29 cellular contexts compared by ENCODE assay signal in the genomic region with DNA sequence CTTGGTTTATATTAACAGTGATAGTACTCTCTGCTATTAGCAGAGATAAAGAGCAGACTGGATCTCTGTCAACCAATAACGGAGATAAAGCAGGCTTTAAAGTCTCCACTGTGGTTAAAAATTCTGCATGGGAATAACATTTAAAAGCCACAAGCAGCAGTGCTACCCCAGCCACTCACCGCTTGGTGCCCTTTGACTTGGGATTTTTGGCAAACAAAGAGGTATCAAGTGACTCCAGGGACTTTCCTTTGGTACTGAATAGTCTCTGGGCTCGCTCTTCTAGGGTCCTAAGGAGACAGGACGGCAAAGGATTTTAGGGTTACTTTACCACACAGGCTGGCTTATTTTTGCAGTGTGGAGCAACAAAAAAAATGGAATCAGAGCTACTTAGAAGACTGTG.
"Had no signal": no experiment of that assay in that cellular context is flagged by ENCODE, and none has a peak within 500 bp of the region (broad histone marks: within the 10 kb centered on the region; RNA-seq: fewer than 3 reads in every experiment).

No MANE protein-coding gene starts in this region.

- H3K27me3 Mint-ChIP-seq: naive thymus-derived CD4-positive, alpha-beta T cell had no signal

- H3K4me1 Mint-ChIP-seq: mesothelial cell of epicardium, nephron had no signal

- DNase-seq: dorsolateral prefrontal cortex; effector CD4-positive, alpha-beta T cell; foreskin fibroblast; heart left ventricle; kidney; left lung; mesenchymal stem cell; mucosa of descending colon; naive thymus-derived CD4-positive, alpha-beta T cell; nucleus accumbens; stimulated activated CD4-positive, alpha-beta T cell treated with anti-CD3 and anti-CD28 coated beads, Interleukin-12 subunit alpha, Interleukin-12 subunit beta, amount 100 ng/mL, for 4 hours; stimulated activated CD4-positive, alpha-beta T cell treated with anti-CD3 and anti-CD28 coated beads, Interleukin-1b, Interleukin-23, amount 100 ng/mL, for 48 hours; stimulated activated CD4-positive, alpha-beta T cell treated with anti-CD3 and anti-CD28 coated beads, Interleukin-4, amount 100 ng/mL, for 1 hour; stimulated activated CD8-positive, alpha-beta memory T cell treated with anti-CD3 and anti-CD28 coated beads, Interleukin-4, amount 100 ng/mL, for 48 hours; stimulated activated naive CD4-positive, alpha-beta T cell treated with Interleukin-2 at 50 U/mL for 16 hours; transverse colon; upper lobe of right lung; uterus had no signal

- H3K4me3 ChIP-seq: dorsolateral prefrontal cortex, gastroesophageal sphincter, heart left ventricle, hepatocyte, left lung, mucosa of descending colon, prostate gland, right atrium auricular region, smooth muscle cell, suprapubic skin, transverse colon, upper lobe of right lung, uterus had no signal

- H3K4me3 Mint-ChIP-seq: mesothelial cell of epicardium; naive thymus-derived CD4-positive, alpha-beta T cell; nephron had no signal

- H3K27ac Mint-ChIP-seq: mesothelial cell of epicardium, nephron had no signal

- H3K36me3 ChIP-seq: uterus had no signal

- ATAC-seq: esophagus mucosa; gastroesophageal sphincter; heart left ventricle; left lung; mucosa of descending colon; naive thymus-derived CD4-positive, alpha-beta T cell; sciatic nerve; upper lobe of right lung had no signal

- H3K9me3 Mint-ChIP-seq: mesothelial cell of epicardium had no signal

- H3K27me3 ChIP-seq: dorsolateral prefrontal cortex, gastroesophageal sphincter, heart left ventricle, hepatocyte, left lung, right atrium auricular region, suprapubic skin, transverse colon, upper lobe of right lung, uterus had no signal

- H3K4me1 ChIP-seq: gastroesophageal sphincter, left lung, prostate gland, right atrium auricular region, suprapubic skin, upper lobe of right lung, uterus had no signal

- H3K27ac ChIP-seq: dorsolateral prefrontal cortex, epithelial cell of prostate, gastroesophageal sphincter, heart left ventricle, hepatocyte, left lung, prostate gland, right atrium auricular region, suprapubic skin, transverse colon, upper lobe of right lung, uterus had no signal

- H3K9me3 ChIP-seq: gastroesophageal sphincter, heart left ventricle, left lung, mucosa of descending colon, prostate gland, right atrium auricular region, suprapubic skin, transverse colon, upper lobe of right lung, uterus had no signal
